In the genomic region with DNA sequence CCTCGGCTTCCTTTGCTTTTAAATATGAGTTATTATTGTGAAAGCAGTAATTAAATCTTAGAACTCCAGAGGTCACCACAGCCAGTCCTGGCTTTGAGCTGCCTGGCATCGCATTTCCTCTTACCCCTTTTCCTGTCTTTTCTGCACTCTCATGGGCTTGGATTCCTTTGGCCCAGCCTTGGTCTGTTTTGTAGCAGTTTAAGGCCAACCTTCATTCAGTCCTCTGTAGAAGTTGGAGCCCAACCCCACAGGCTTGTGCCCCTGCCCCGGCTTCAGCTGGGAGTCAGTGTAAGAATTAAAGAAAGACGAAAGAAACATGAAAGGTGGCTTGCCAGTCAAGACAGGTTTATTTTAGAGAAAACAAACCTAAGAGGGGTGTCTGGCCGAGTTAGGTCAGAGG, we compare ENCODE assay signal across 2 cellular contexts.
TF ChIP-seq lines count a peak whose summit lies in the region.

No MANE protein-coding gene starts in this region.

TF ChIP-seq in SK-N-SH treated with all-trans-retinoic acid at 6 μM for 48 hours, 23 proteins besides CTCF, POLR2A, EP300 and RAD21 (continued from another document):
- TF ChIP-seq, protein P1, sequence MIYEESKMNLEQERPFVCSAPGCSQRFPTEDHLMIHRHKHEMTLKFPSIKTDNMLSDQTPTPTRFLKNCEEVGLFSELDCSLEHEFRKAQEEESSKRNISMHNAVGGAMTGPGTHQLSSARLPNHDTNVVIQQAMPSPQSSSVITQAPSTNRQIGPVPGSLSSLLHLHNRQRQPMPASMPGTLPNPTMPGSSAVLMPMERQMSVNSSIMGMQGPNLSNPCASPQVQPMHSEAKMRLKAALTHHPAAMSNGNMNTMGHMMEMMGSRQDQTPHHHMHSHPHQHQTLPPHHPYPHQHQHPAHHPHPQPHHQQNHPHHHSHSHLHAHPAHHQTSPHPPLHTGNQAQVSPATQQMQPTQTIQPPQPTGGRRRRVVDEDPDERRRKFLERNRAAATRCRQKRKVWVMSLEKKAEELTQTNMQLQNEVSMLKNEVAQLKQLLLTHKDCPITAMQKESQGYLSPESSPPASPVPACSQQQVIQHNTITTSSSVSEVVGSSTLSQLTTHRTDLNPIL (CRISPR knock-in tag; IDR thresholded peaks at IDR 0.05; ENCODE audit: low read depth): no peak

TF ChIP-seq in SK-N-SH, 30 proteins besides CTCF, POLR2A, EP300 and RAD21 (continued from another document):
- TF ChIP-seq, protein P2, sequence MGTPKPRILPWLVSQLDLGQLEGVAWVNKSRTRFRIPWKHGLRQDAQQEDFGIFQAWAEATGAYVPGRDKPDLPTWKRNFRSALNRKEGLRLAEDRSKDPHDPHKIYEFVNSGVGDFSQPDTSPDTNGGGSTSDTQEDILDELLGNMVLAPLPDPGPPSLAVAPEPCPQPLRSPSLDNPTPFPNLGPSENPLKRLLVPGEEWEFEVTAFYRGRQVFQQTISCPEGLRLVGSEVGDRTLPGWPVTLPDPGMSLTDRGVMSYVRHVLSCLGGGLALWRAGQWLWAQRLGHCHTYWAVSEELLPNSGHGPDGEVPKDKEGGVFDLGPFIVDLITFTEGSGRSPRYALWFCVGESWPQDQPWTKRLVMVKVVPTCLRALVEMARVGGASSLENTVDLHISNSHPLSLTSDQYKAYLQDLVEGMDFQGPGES (IDR thresholded peaks at IDR 0.05; ENCODE audit: low read depth, low read length): no peak
- no peak for TF ChIP-seq NRF1 (IDR thresholded peaks at IDR 0.05; ENCODE audit: low read depth, low read length)
- no peak for TF ChIP-seq GABPA (IDR thresholded peaks at IDR 0.05; ENCODE audit: low read depth)
- TF ChIP-seq, protein P3, sequence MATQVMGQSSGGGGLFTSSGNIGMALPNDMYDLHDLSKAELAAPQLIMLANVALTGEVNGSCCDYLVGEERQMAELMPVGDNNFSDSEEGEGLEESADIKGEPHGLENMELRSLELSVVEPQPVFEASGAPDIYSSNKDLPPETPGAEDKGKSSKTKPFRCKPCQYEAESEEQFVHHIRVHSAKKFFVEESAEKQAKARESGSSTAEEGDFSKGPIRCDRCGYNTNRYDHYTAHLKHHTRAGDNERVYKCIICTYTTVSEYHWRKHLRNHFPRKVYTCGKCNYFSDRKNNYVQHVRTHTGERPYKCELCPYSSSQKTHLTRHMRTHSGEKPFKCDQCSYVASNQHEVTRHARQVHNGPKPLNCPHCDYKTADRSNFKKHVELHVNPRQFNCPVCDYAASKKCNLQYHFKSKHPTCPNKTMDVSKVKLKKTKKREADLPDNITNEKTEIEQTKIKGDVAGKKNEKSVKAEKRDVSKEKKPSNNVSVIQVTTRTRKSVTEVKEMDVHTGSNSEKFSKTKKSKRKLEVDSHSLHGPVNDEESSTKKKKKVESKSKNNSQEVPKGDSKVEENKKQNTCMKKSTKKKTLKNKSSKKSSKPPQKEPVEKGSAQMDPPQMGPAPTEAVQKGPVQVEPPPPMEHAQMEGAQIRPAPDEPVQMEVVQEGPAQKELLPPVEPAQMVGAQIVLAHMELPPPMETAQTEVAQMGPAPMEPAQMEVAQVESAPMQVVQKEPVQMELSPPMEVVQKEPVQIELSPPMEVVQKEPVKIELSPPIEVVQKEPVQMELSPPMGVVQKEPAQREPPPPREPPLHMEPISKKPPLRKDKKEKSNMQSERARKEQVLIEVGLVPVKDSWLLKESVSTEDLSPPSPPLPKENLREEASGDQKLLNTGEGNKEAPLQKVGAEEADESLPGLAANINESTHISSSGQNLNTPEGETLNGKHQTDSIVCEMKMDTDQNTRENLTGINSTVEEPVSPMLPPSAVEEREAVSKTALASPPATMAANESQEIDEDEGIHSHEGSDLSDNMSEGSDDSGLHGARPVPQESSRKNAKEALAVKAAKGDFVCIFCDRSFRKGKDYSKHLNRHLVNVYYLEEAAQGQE (IDR thresholded peaks at IDR 0.05; ENCODE audit: low read depth, low read length): no peak
- TF ChIP-seq, protein P4, sequence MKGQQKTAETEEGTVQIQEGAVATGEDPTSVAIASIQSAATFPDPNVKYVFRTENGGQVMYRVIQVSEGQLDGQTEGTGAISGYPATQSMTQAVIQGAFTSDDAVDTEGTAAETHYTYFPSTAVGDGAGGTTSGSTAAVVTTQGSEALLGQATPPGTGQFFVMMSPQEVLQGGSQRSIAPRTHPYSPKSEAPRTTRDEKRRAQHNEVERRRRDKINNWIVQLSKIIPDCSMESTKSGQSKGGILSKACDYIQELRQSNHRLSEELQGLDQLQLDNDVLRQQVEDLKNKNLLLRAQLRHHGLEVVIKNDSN (IDR thresholded peaks at IDR 0.05; ENCODE audit: borderline replicate concordance, low read depth): no peak
- TF ChIP-seq MEF2A (IDR thresholded peaks at IDR 0.05; ENCODE audit: borderline replicate concordance, low read depth): no peak
- TF ChIP-seq TAF1 (IDR thresholded peaks at IDR 0.05; ENCODE audit: borderline replicate concordance, low read depth, low read length): no peak
- TF ChIP-seq RFX5 (IDR thresholded peaks at IDR 0.05; ENCODE audit: low read length): no peak
- TF ChIP-seq FOXJ3 (CRISPR knock-in tag; IDR thresholded peaks at IDR 0.05): no peak
